25 cellular contexts compared by ENCODE assay signal in the genomic region with DNA sequence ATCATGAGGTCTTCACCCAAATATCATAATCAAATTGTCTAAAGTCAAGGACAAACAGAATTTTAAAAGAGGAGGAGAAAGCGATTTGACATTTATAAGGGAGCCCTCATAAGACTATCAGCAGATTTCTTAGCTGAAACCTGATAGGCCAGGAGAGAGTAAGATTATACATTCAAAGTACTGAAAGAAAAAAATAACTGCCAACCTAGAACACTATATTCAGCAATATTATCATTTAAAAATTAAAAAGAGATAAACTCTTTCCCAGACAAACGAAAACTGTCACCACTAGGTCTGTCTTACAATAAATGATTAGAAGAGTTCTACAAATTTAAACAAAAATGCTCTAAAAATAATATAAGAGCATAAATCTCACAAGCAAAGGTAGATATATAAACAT.
"Had no signal": no experiment of that assay in that cellular context is flagged by ENCODE, and none has a peak within 500 bp of the region (broad histone marks: within the 10 kb centered on the region; RNA-seq: fewer than 3 reads in every experiment).

No MANE protein-coding gene starts in this region.

- H3K27me3 ChIP-seq: colonic mucosa, dorsolateral prefrontal cortex, esophagus muscularis mucosa, esophagus squamous epithelium, foreskin keratinocyte, gastrocnemius medialis, gastroesophageal sphincter, heart left ventricle, heart right ventricle, hepatocyte had no signal

- DNase-seq: colonic mucosa; cortex of kidney; dermis blood vessel endothelial cell; dorsolateral prefrontal cortex; effector CD4-positive, alpha-beta T cell; effector CD8-positive, alpha-beta T cell; effector memory CD4-positive, alpha-beta T cell; effector memory CD8-positive, alpha-beta T cell; endodermal cell; erythroblast; esophagus squamous epithelium; foreskin fibroblast; foreskin keratinocyte; foreskin melanocyte; gastrocnemius medialis; glutamatergic neuron; head of caudate nucleus; heart left ventricle; heart right ventricle had no signal

- H3K4me1 Mint-ChIP-seq: endodermal cell had no signal

- H3K27ac ChIP-seq: colonic mucosa, coronary artery, dorsolateral prefrontal cortex, epithelial cell of prostate, esophagus muscularis mucosa, esophagus squamous epithelium, foreskin keratinocyte, gastrocnemius medialis, gastroesophageal sphincter, heart left ventricle, heart right ventricle, hepatocyte had no signal

- H3K4me2 ChIP-seq: hepatocyte had no signal

- H3K27ac Mint-ChIP-seq: dendritic cell treated with granulocyte-macrophage colony-stimulating factor and Interleukin-4, amounts not matched to agents 40 ng/mL and 50 ng/mL, for 4 days; effector memory CD8-positive, alpha-beta T cell; endodermal cell had no signal

- H3K79me2 ChIP-seq: hepatocyte had no signal

- H3K4me3 Mint-ChIP-seq: dendritic cell treated with granulocyte-macrophage colony-stimulating factor and Interleukin-4, amounts not matched to agents 40 ng/mL and 50 ng/mL, for 4 days; effector memory CD8-positive, alpha-beta T cell; endodermal cell had no signal

- H3K4me1 ChIP-seq: colonic mucosa, esophagus muscularis mucosa, esophagus squamous epithelium, foreskin keratinocyte, gastrocnemius medialis, gastroesophageal sphincter, heart left ventricle, heart right ventricle had no signal

- H2AFZ ChIP-seq: hepatocyte had no signal

- H3K9me3 ChIP-seq: colonic mucosa, gastrocnemius medialis had no signal

- H3K36me3 ChIP-seq: colonic mucosa, esophagus muscularis mucosa, esophagus squamous epithelium, gastrocnemius medialis, gastroesophageal sphincter, heart left ventricle, heart right ventricle had no signal

- H3K27me3 Mint-ChIP-seq: dendritic cell treated with granulocyte-macrophage colony-stimulating factor and Interleukin-4, amounts not matched to agents 40 ng/mL and 50 ng/mL, for 4 days had no signal

- H3K4me3 ChIP-seq: colonic mucosa, coronary artery, dorsolateral prefrontal cortex, esophagus muscularis mucosa, esophagus squamous epithelium, gastrocnemius medialis, gastroesophageal sphincter, heart left ventricle, heart right ventricle, hepatocyte had no signal
